Comparison of ENCODE assay signal across 8 cellular contexts in the genomic region with DNA sequence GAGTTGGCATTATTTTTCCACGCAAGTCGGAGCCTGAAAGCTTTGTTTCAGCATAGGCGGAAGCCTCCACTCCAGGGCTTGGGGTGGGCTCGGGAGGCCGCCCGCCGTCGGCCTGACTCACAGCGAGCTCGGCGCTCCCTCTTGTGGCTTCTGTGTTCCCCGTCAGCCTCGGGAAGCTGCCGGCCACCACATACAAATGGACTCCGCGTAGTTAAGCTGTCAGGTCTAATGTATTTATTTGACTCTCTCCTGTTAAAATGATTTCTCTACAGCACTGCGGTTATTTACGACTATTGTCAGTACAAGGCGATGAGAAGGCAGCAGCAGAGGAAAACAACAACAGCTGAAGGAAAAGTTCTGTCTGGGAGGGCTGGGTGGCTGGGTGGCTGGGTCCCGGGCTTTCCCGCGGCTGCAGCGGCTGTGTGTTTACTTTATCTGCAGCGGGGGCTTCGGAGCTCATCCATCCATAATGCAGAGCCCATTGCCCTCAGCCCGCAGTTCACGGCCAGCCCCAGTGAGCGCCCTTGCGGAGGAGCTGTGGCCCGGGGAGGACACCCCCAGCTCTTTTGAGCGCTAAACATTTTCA.
DNase-seq lines count a peak whose midpoint lies in the region; ATAC-seq and TF ChIP-seq lines count a peak whose summit lies in the region.

No MANE protein-coding gene starts in this region.

- no peaks in the 10 kb centered on the region for H3K36me3 ChIP-seq in ascending aorta

- H3K27me3 ChIP-seq in ascending aorta, result no peaks in the 10 kb centered on the region

- H3K4me1 Mint-ChIP-seq in T-helper 2 cell treated with Interferon-gamma antibody and Interleukin-4, amounts not matched to agents 5 μg/mL and 100 μg/mL, for 36 hours (ENCODE audit: low read depth), result peaks cover 1% of the 10 kb centered on the region

- H3K9me3 ChIP-seq in ascending aorta, result no peaks in the 10 kb centered on the region

- H3K36me3 Mint-ChIP-seq in T-helper 2 cell treated with Interferon-gamma antibody and Interleukin-4, amounts not matched to agents 5 μg/mL and 100 μg/mL, for 36 hours (ENCODE audit: low read depth), result no peaks in the 10 kb centered on the region

- H3K4me1 ChIP-seq in ascending aorta, result peaks cover 0 to 7% of the 10 kb centered on the region in 2 donors

- H3K27ac Mint-ChIP-seq in T-helper 2 cell treated with Interferon-gamma antibody and Interleukin-4, amounts not matched to agents 5 μg/mL and 100 μg/mL, for 36 hours, result no peak overlapping the region

- ATAC-seq in GM18519 (IDR thresholded peaks at IDR 0.05; ENCODE audit: low FRiP score, unreplicated experiment), result peak; percentile 87
- peak; percentile 74 for ATAC-seq in HG03064 (IDR thresholded peaks at IDR 0.05; ENCODE audit: low read depth, unreplicated experiment)

- H3K27me3 Mint-ChIP-seq in T-helper 2 cell treated with Interferon-gamma antibody and Interleukin-4, amounts not matched to agents 5 μg/mL and 100 μg/mL, for 36 hours (ENCODE audit: low read depth), result peaks cover 41% of the 10 kb centered on the region

- H3K4me3 ChIP-seq in ascending aorta (peak overlapping the region; percentile 43 to 54), retinal pigment epithelial cell (ENCODE audit: low read length) (peak overlapping the region; percentile 33)

- no peak overlapping the region for H3K27ac ChIP-seq in ascending aorta

- peak; percentile 16 for DNase-seq in AG09319 (ENCODE audit: extremely low read depth, low read depth)
- DNase-seq in NCI-H2227 (lab: John Stamatoyannopoulos, UW; ENCODE audit: unreplicated experiment), result peak; percentile 87
- DNase-seq in ascending aorta (ENCODE audit: low spot score in 2 of 2), result peak in 1 of 2 donors; percentile 78
- peak in 42 of 51 donors; percentile 9 to 80 (median 50) for DNase-seq in hypothalamus (lab: John Stamatoyannopoulos, UW)
- DNase-seq in retinal pigment epithelial cell (ENCODE audit: low read depth), result no peak
- no peak for DNase-seq in T-helper 2 cell treated with Interferon-gamma antibody and Interleukin-4, amounts not matched to agents 5 μg/mL and 100 μg/mL, for 36 hours (ENCODE audit: low spot score)

- no peaks in the 10 kb centered on the region for H3K9me3 Mint-ChIP-seq in T-helper 2 cell treated with Interferon-gamma antibody and Interleukin-4, amounts not matched to agents 5 μg/mL and 100 μg/mL, for 36 hours

- H3K4me3 Mint-ChIP-seq in T-helper 2 cell treated with Interferon-gamma antibody and Interleukin-4, amounts not matched to agents 5 μg/mL and 100 μg/mL, for 36 hours, result no peak overlapping the region

- intact Hi-C loops in ascending aorta (cut with DNase I), result loop anchor here (2.0 kb wide), 1 partner anchor 557 kb away; no protein-coding TSS in a partner anchor

- TF ChIP-seq CTCF in AG09319 (IDR thresholded peaks at IDR 0.05; ENCODE audit: low read depth, low read length) (peak; percentile 78), ascending aorta (IDR thresholded peaks at IDR 0.05) (peak; percentile 34 to 90 (median 79)), retinal pigment epithelial cell (conservative IDR thresholded peaks at IDR 0.05; ENCODE audit: low read depth, low read length) (peak; percentile 89)

Comparison
In these comparisons a context has a peak if more than half of its experiments do, and no peak if none do; other contexts are left out.
1. DNase-seq: peak in AG09319 (single experiment), NCI-H2227 (single experiment) and hypothalamus (42 of 51); none in retinal pigment epithelial cell (single experiment) and T-helper 2 cell treated with Interferon-gamma antibody and Interleukin-4, amounts not matched to agents 5 μg/mL and 100 μg/mL, for 36 hours (single experiment).
2. Peak in every context shown above with its lines, with median percentiles within 50 percentile points of each other: CTCF ChIP-seq.